ENCODE assay signal across 2 cellular contexts in the genomic region with DNA sequence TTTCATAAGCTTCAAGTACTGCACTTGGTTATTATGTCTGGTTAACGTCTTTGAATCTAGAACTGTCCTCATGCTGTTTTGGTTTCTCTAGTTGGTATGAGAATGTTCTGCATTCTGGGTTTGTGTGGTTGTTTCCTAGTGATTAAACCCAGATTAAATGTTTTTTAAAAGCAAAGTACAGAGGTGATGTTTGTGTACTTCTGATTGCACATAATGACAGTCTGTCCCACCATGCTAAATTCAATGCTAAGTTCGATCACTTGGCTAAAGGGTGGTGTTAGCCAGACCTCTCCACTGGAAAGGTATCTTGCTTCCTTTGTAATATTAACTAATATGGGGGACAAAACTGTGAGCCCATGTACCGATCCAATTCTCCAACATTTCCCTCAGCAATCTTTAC.
TF ChIP-seq lines count a peak whose summit lies in the region.

No MANE protein-coding gene starts in this region.

TF ChIP-seq in liver, 16 proteins besides CTCF, POLR2A, EP300 and RAD21 (continued from another document):
- TF ChIP-seq REST (IDR thresholded peaks at IDR 0.05), result peak; percentile 73
- peak; percentile 49 for TF ChIP-seq TAF1 (conservative IDR thresholded peaks at IDR 0.05)
- TF ChIP-seq RXRA (IDR thresholded peaks at IDR 0.05), result peak in 1 of 2 donors; percentile 76
- no peak for TF ChIP-seq ATF3 (IDR thresholded peaks at IDR 0.05)
- no peak for TF ChIP-seq ZBTB33 (IDR thresholded peaks at IDR 0.05)
- peak; percentile 71 for TF ChIP-seq SP1 (IDR thresholded peaks at IDR 0.05)
- no peak for TF ChIP-seq MAX (IDR thresholded peaks at IDR 0.05)
- TF ChIP-seq YY1 (IDR thresholded peaks at IDR 0.05), result peak; percentile 76
- TF ChIP-seq FOXA1 (IDR thresholded peaks at IDR 0.05), result no peak
- TF ChIP-seq JUND (IDR thresholded peaks at IDR 0.05), result no peak
- TF ChIP-seq EGR1 (IDR thresholded peaks at IDR 0.05; ENCODE audit: low read depth in 2 of 2), result peak in 1 of 2 donors; percentile 56
- no peak for TF ChIP-seq GABPA (IDR thresholded peaks at IDR 0.05 in 1 of 2, conservative IDR thresholded peaks at IDR 0.05 in 1 of 2)
- peak; percentile 40 for TF ChIP-seq FOXA2 (IDR thresholded peaks at IDR 0.05)
- no peak for TF ChIP-seq HNF4G (IDR thresholded peaks at IDR 0.05)

TF ChIP-seq in HepG2, 621 proteins besides CTCF, POLR2A, EP300 and RAD21 (continued from another document):
- TF ChIP-seq, protein P1, sequence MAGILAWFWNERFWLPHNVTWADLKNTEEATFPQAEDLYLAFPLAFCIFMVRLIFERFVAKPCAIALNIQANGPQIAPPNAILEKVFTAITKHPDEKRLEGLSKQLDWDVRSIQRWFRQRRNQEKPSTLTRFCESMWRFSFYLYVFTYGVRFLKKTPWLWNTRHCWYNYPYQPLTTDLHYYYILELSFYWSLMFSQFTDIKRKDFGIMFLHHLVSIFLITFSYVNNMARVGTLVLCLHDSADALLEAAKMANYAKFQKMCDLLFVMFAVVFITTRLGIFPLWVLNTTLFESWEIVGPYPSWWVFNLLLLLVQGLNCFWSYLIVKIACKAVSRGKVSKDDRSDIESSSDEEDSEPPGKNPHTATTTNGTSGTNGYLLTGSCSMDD (CRISPR knock-in tag; IDR thresholded peaks at IDR 0.05), result no peak
- no peak for TF ChIP-seq ARID2 (CRISPR knock-in tag; IDR thresholded peaks at IDR 0.05; ENCODE audit: borderline replicate concordance)
- TF ChIP-seq TCF7 (IDR thresholded peaks at IDR 0.05; ENCODE audit: low read depth), result no peak
- TF ChIP-seq EHMT2 (IDR thresholded peaks at IDR 0.05; ENCODE audit: borderline replicate concordance, low read depth, low read length), result no peak
